Comparison of ENCODE assay signal across 14 cellular contexts in genomic region chr12:132524405-132524804, GRCh38. TPM values are rescaled to one million over a fixed set of nuclear protein-coding genes. Genes with fewer than 3 reads are reported as not detected.
DNase-seq lines count a peak whose midpoint lies in the region; ATAC-seq, FAIRE-seq and TF ChIP-seq lines count a peak whose summit lies in the region.
"Had no signal": no experiment of that assay in that cellular context is flagged by ENCODE, and none has a peak within 500 bp of the region (broad histone marks: within the 10 kb centered on the region; RNA-seq: fewer than 3 reads in every experiment).

No MANE protein-coding gene starts in this region.

- DNase-seq in M059J (ENCODE audit: low read depth) (peak; percentile 50), bronchial epithelial cell (ENCODE audit: low read depth) (peak; percentile 94), mesenchymal stem cell (no peak), trophoblast cell (no peak)
- no peak for DNase-seq in stimulated activated CD4-positive, alpha-beta T cell treated with anti-CD3 and anti-CD28 coated beads, Interleukin-4, amount 100 ng/mL, for 24 hours
- no peak for DNase-seq in activated T-cell treated with anti-CD3 and anti-CD28 coated beads, Interleukin-2, amount 50 U/mL, for 72 hours
- DNase-seq: MM.1S had no signal

- 0 out of 2 replicates have a peak, but pooled peaks cover 9% of the 10 kb centered on the region for H4K20me1 ChIP-seq in BLaER1

- H3K9me3 Mint-ChIP-seq in activated T-cell treated with anti-CD3 and anti-CD28 coated beads, Interleukin-2, amount 50 U/mL, for 72 hours = no peaks in the 10 kb centered on the region
- H3K9me3 Mint-ChIP-seq: activated T-helper 17 cell treated with anti-CD3 and anti-CD28 coated beads, Interleukin-2, amount 50 U/mL, for 72 hours; HFFc6; memory B cell had no signal

- H3K27me3 Mint-ChIP-seq in activated T-cell treated with anti-CD3 and anti-CD28 coated beads, Interleukin-2, amount 50 U/mL, for 72 hours (ENCODE audit: low read depth) = no peaks in the 10 kb centered on the region
- H3K27me3 Mint-ChIP-seq: activated T-helper 17 cell treated with anti-CD3 and anti-CD28 coated beads, Interleukin-2, amount 50 U/mL, for 72 hours; memory B cell had no signal

- H2AFZ ChIP-seq in mesenchymal stem cell (ENCODE audit: low read depth, low read length) = no peak overlapping the region
- no peak overlapping the region for H2AFZ ChIP-seq in trophoblast cell (ENCODE audit: insufficient read depth, low read length, poor library complexity)

- H3K4me1 Mint-ChIP-seq in activated T-cell treated with anti-CD3 and anti-CD28 coated beads, Interleukin-2, amount 50 U/mL, for 72 hours (ENCODE audit: low read depth) = no peaks in the 10 kb centered on the region
- H3K4me1 Mint-ChIP-seq: activated T-helper 17 cell treated with anti-CD3 and anti-CD28 coated beads, Interleukin-2, amount 50 U/mL, for 72 hours had no signal

- H2BK5ac ChIP-seq in mesenchymal stem cell (ENCODE audit: low read depth, low read length, poor library complexity, severe bottlenecking) (no peak overlapping the region), trophoblast cell (ENCODE audit: low read depth, low read length, poor library complexity) (no peak overlapping the region)

- H3K36me3 ChIP-seq in BLaER1 (peaks cover 2% of the 10 kb centered on the region; the same call in 1 of the 2 replicates), bronchial epithelial cell (ENCODE audit: control insufficient read depth, insufficient read depth, low read length) (peaks cover 2% of the 10 kb centered on the region), mesenchymal stem cell (ENCODE audit: control insufficient read depth in 1 of 2, insufficient read depth in 2 of 2, low read depth in 1 of 2, low read length in 2 of 2) (peaks cover 0 to 49% of the 10 kb centered on the region in 2 experiments), trophoblast cell (ENCODE audit: control insufficient read depth in 1 of 2, insufficient read depth in 2 of 2, low read length in 2 of 2) (no peaks in the 10 kb centered on the region)
- H3K36me3 ChIP-seq: BE2C, thoracic aorta had no signal

- no peak overlapping the region for H3K23ac ChIP-seq in mesenchymal stem cell (ENCODE audit: low read length in 2 of 2)
- H3K23ac ChIP-seq in trophoblast cell (ENCODE audit: low read length) = no peak overlapping the region

- H4K12ac ChIP-seq in trophoblast cell (ENCODE audit: low read depth, low read length) = no peak overlapping the region

- no peak for FAIRE-seq in bronchial epithelial cell (lab: Jason Lieb, UNC)

- H3K4ac ChIP-seq in mesenchymal stem cell (ENCODE audit: low read depth in 1 of 2, low read length in 2 of 2) (no peak overlapping the region), trophoblast cell (ENCODE audit: low read depth, low read length) (no peak overlapping the region)

- no peak overlapping the region for H2BK15ac ChIP-seq in mesenchymal stem cell (ENCODE audit: low read depth, poor library complexity, severe bottlenecking)

- H3K9me3 ChIP-seq in BLaER1 (peaks cover 1% of the 10 kb centered on the region), mesenchymal stem cell (ENCODE audit: control insufficient read depth, low read length) (no peaks in the 10 kb centered on the region), trophoblast cell (ENCODE audit: insufficient read depth, low read depth, low read length) (peaks cover 3% of the 10 kb centered on the region)
- H3K9me3 ChIP-seq: BE2C, thoracic aorta had no signal

- H2BK120ac ChIP-seq in mesenchymal stem cell (ENCODE audit: low read depth, low read length) (no peak overlapping the region), trophoblast cell (ENCODE audit: insufficient read depth, low read length, poor library complexity) (no peak overlapping the region)

- H3K4me2 ChIP-seq in BLaER1 = peak overlapping the region; percentile 99
- peak overlapping the region; percentile 26 for H3K4me2 ChIP-seq in mesenchymal stem cell (ENCODE audit: low read length, poor library complexity, severe bottlenecking)
- no peak overlapping the region for H3K4me2 ChIP-seq in trophoblast cell (ENCODE audit: low read length)

- no peak overlapping the region for H3K14ac ChIP-seq in mesenchymal stem cell (ENCODE audit: low read length in 2 of 2)
- H3K14ac ChIP-seq in trophoblast cell (ENCODE audit: low read length) = no peak overlapping the region

- TF ChIP-seq CTCF in bronchial epithelial cell (IDR thresholded peaks at IDR 0.05; ENCODE audit: insufficient read depth, low read length, severe bottlenecking) = no peak

- no peak overlapping the region for H2AK5ac ChIP-seq in mesenchymal stem cell (ENCODE audit: low read length, severe bottlenecking)
- no peak overlapping the region for H2AK5ac ChIP-seq in trophoblast cell (ENCODE audit: low read length)

- peaks cover 0 to 2% of the 10 kb centered on the region in 2 donors for H3K36me3 Mint-ChIP-seq in activated T-cell treated with anti-CD3 and anti-CD28 coated beads, Interleukin-2, amount 50 U/mL, for 72 hours (ENCODE audit: insufficient read depth in 2 of 2)

- H3K4me3 Mint-ChIP-seq in activated T-cell treated with anti-CD3 and anti-CD28 coated beads, Interleukin-2, amount 50 U/mL, for 72 hours = no peak overlapping the region
- H3K4me3 Mint-ChIP-seq: activated T-helper 17 cell treated with anti-CD3 and anti-CD28 coated beads, Interleukin-2, amount 50 U/mL, for 72 hours; HFFc6; memory B cell had no signal

- H3K4me1 ChIP-seq in BLaER1 (peaks cover 99% of the 10 kb centered on the region), mesenchymal stem cell (ENCODE audit: control insufficient read depth, insufficient read depth, low read depth, low read length) (peaks cover 52% of the 10 kb centered on the region), trophoblast cell (ENCODE audit: control insufficient read depth in 1 of 2, insufficient read depth in 2 of 2, low read length in 2 of 2) (no peaks in the 10 kb centered on the region)
- H3K4me1 ChIP-seq: BE2C had no signal

- 87% methylated on average over 16 of the region's 16 CpGs for WGBS in mesenchymal stem cell
- WGBS in trophoblast cell (ENCODE audit: extremely low coverage, insufficient coverage, insufficient read length) = no CpG with 5 or more reads among the region's 16 CpGs

- H3K9ac ChIP-seq in BLaER1 (no peak overlapping the region), mesenchymal stem cell (ENCODE audit: low read length) (no peak overlapping the region), trophoblast cell (ENCODE audit: low read length) (no peak overlapping the region)

- H3K27ac Mint-ChIP-seq in activated T-cell treated with anti-CD3 and anti-CD28 coated beads, Interleukin-2, amount 50 U/mL, for 72 hours = no peak overlapping the region
- H3K27ac Mint-ChIP-seq: activated T-helper 17 cell treated with anti-CD3 and anti-CD28 coated beads, Interleukin-2, amount 50 U/mL, for 72 hours; HFFc6; memory B cell had no signal

- H3K79me2 ChIP-seq in trophoblast cell (ENCODE audit: control insufficient read depth, insufficient read depth, low read length, poor library complexity) = no peaks in the 10 kb centered on the region

- H4K8ac ChIP-seq in mesenchymal stem cell (ENCODE audit: low read length) (no peak overlapping the region), trophoblast cell (ENCODE audit: low read depth, low read length) (no peak overlapping the region)

- H3K27ac ChIP-seq in BLaER1 = peak overlapping the region; percentile 91
- peak overlapping the region; percentile 62 for H3K27ac ChIP-seq in mesenchymal stem cell (ENCODE audit: low read length, poor library complexity, severe bottlenecking)
- no peak overlapping the region for H3K27ac ChIP-seq in trophoblast cell (ENCODE audit: low read depth, low read length)
- H3K27ac ChIP-seq: thoracic aorta had no signal

- H2BK12ac ChIP-seq in mesenchymal stem cell (ENCODE audit: low read length in 2 of 2) (no peak overlapping the region), trophoblast cell (ENCODE audit: low read length) (no peak overlapping the region)

- no peak overlapping the region for H3K18ac ChIP-seq in mesenchymal stem cell (ENCODE audit: low read depth in 1 of 2, low read length in 2 of 2)
- H3K18ac ChIP-seq in trophoblast cell (ENCODE audit: low read length) = no peak overlapping the region

- no peak overlapping the region for H4K91ac ChIP-seq in mesenchymal stem cell (ENCODE audit: low read length)
- no peak overlapping the region for H4K91ac ChIP-seq in trophoblast cell (ENCODE audit: low read depth, low read length)

- H3K4me3 ChIP-seq in BLaER1 = peak overlapping the region; percentile 56; the same call in 1 of the 2 replicates
- H3K4me3 ChIP-seq in bronchial epithelial cell (ENCODE audit: low read depth, low read length) = no peak overlapping the region
- no peak overlapping the region for H3K4me3 ChIP-seq in mesenchymal stem cell (ENCODE audit: insufficient read depth in 1 of 2, low read depth in 1 of 2, low read length in 2 of 2)
- H3K4me3 ChIP-seq in trophoblast cell (ENCODE audit: low read depth, low read length) = no peak overlapping the region
- H3K4me3 ChIP-seq: thoracic aorta had no signal

- H3K27me3 ChIP-seq in BLaER1 (no peaks in the 10 kb centered on the region), bronchial epithelial cell (ENCODE audit: control insufficient read depth, insufficient read depth, low read length) (peaks cover 6% of the 10 kb centered on the region), mesenchymal stem cell (ENCODE audit: control insufficient read depth in 1 of 2, insufficient read depth in 1 of 2, low read length in 2 of 2) (no peaks in the 10 kb centered on the region), trophoblast cell (ENCODE audit: insufficient read depth, low read length) (no peaks in the 10 kb centered on the region)
- H3K27me3 ChIP-seq: BE2C had no signal

- H3K79me1 ChIP-seq in mesenchymal stem cell (replicated peaks; ENCODE audit: low read length, poor library complexity, severe bottlenecking) (peaks cover 59% of the 10 kb centered on the region), trophoblast cell (ENCODE audit: low read length) (no peaks in the 10 kb centered on the region)

- ATAC-seq in GM21529 (IDR thresholded peaks at IDR 0.05; ENCODE audit: unreplicated experiment) = no peak
- no peak for ATAC-seq in activated T-cell treated with anti-CD3 and anti-CD28 coated beads, Interleukin-2, amount 50 U/mL, for 72 hours (replicated peaks in 1 of 2)

RNA-seq across cellular contexts. Expression of gene FBRSL1, which starts 34.5 kb away (rescaled TPM):
- total RNA-seq in M059J (2014; rRNA removed; shearing (Covaris generic)) = 1.6 and 3.2 TPM in 2 replicates
- 3.2 and 17.1 TPM in 2 replicates for total RNA-seq in bronchial epithelial cell
- polyA plus RNA-seq in mesenchymal stem cell (2013, experiment 1 of 2) = 35.1 TPM
- 32.7 TPM for polyA plus RNA-seq in mesenchymal stem cell (2013, experiment 2 of 2)
- polyA plus RNA-seq in trophoblast cell (2013) = 64.1 and 68.4 TPM in 2 replicates
- 10 to 100 TPM; 37.0 to 42.7 TPM for total RNA-seq in activated T-cell treated with anti-CD3 and anti-CD28 coated beads, Interleukin-2, amount 50 U/mL, for 72 hours

Comparison
In these comparisons a context has a peak if more than half of its experiments do, and no peak if none do; other contexts are left out.
1. DNase-seq: peak in M059J (single experiment) and bronchial epithelial cell (single experiment); none in mesenchymal stem cell (single experiment), trophoblast cell (0 of 2), stimulated activated CD4-positive, alpha-beta T cell treated with anti-CD3 and anti-CD28 coated beads, Interleukin-4, amount 100 ng/mL, for 24 hours (single experiment) and activated T-cell treated with anti-CD3 and anti-CD28 coated beads, Interleukin-2, amount 50 U/mL, for 72 hours (0 of 2).